Comparison of ENCODE assay signal across 1 cellular context in genomic region chr9:35426627-35427026, GRCh38.
TF ChIP-seq lines count a peak whose summit lies in the region.

No MANE protein-coding gene starts in this region.

TF ChIP-seq in IMR-90, 13 proteins besides CTCF, POLR2A, EP300 and RAD21 (continued from another document):
- TF ChIP-seq ELK1 (IDR thresholded peaks at IDR 0.05; ENCODE audit: borderline replicate concordance, low read depth, low read length) (no peak), RFX5 (IDR thresholded peaks at IDR 0.05; ENCODE audit: low read depth, low read length) (no peak), CHD1 (IDR thresholded peaks at IDR 0.05; ENCODE audit: low read depth, low read length) (no peak), MXI1 (IDR thresholded peaks at IDR 0.05; ENCODE audit: borderline replicate concordance, low read depth, low read length) (no peak), BHLHE40 (IDR thresholded peaks at IDR 0.05; ENCODE audit: low read depth, low read length) (no peak), RCOR1 (IDR thresholded peaks at IDR 0.05; ENCODE audit: insufficient replicate concordance, low read length) (no peak), CEBPB (IDR thresholded peaks at IDR 0.05; ENCODE audit: low read depth, low read length) (no peak), MAZ (IDR thresholded peaks at IDR 0.05; ENCODE audit: borderline replicate concordance, low read depth, low read length) (no peak), FOS (IDR thresholded peaks at IDR 0.05; ENCODE audit: low read depth, low read length) (no peak), SMC3 (IDR thresholded peaks at IDR 0.05; ENCODE audit: low read depth, low read length) (no peak)
TF ChIP-seq in IMR-90: peak in this region for 0.
